In genomic region chr7:27191716-27192545, GRCh38 we compare ENCODE assay signal across 12 cellular contexts. TPM values are rescaled to one million over a fixed set of nuclear protein-coding genes. Genes with fewer than 3 reads are reported as not detected.
A peak's percentile ranks its signal among the peaks of the same experiment; 100 is the strongest.
DNase-seq lines count a peak whose midpoint lies in the region; ATAC-seq, FAIRE-seq and TF ChIP-seq lines count a peak whose summit lies in the region.
"Had no signal": no experiment of that assay in that cellular context is flagged by ENCODE, and none has a peak within 500 bp of the region (broad histone marks: within the 10 kb centered on the region; RNA-seq: fewer than 3 reads in every experiment).

No MANE protein-coding gene starts in this region.

- H3K4me1 ChIP-seq in MM.1S (ENCODE audit: low read length), result no peaks in the 10 kb centered on the region
- peaks cover 0 to 14% (median 0%) of the 10 kb centered on the region in 3 donors for H3K4me1 ChIP-seq in pancreas

- peak overlapping the region; percentile 79; the same call in 1 of the 2 replicates for H3K4me2 ChIP-seq in MM.1S (ENCODE audit: low read depth, low read length)

- H3K4me3 ChIP-seq in BJ (ENCODE audit: low read depth, low read length), result peak overlapping the region; percentile 55
- H3K4me3 ChIP-seq in MM.1S (ENCODE audit: low read length), result no peak overlapping the region
- peak overlapping the region in 2 of 4 donors; percentile 20 to 41 for H3K4me3 ChIP-seq in pancreas

- POLR2A ChIA-PET in BJ (lab: Charles Lee), result interaction anchor here (0.6 to 1.0 kb wide), 2 partner anchors 31 to 869 kb away, joined by 3 to 12 read pairs; no protein-coding TSS in a partner anchor

- intact Hi-C loops in pancreas (cut with DNase I), result loop anchor here in 2 of 3 donors (10.0 kb wide), 2 partner anchors 733 to 833 kb away; no protein-coding TSS in a partner anchor

- H3F3A ChIP-seq in MM.1S (ENCODE audit: insufficient read depth, low read length), result no peaks in the 10 kb centered on the region

- H3K9me3 ChIP-seq in MM.1S (replicated peaks; ENCODE audit: insufficient read depth, low read length) (no peaks in the 10 kb centered on the region), pancreas (no peaks in the 10 kb centered on the region)

- no peaks in the 10 kb centered on the region for H3K27me3 ChIP-seq in BJ (ENCODE audit: control insufficient read depth, insufficient read depth, low read length)
- peaks cover 94% of the 10 kb centered on the region for H3K27me3 ChIP-seq in MM.1S (replicated peaks; ENCODE audit: insufficient read depth, low read length)
- H3K27me3 ChIP-seq in pancreas, result peaks cover 4 to 90% (median 37%) of the 10 kb centered on the region in 4 donors

- H3K36me3 ChIP-seq in BJ (ENCODE audit: control insufficient read depth, insufficient read depth, low read length) (peaks cover 2% of the 10 kb centered on the region), MM.1S (replicated peaks; ENCODE audit: insufficient read depth, low read length) (no peaks in the 10 kb centered on the region), pancreas (no peaks in the 10 kb centered on the region)

- H4K20me1 ChIP-seq in MM.1S (ENCODE audit: insufficient read depth, low read length), result no peaks in the 10 kb centered on the region

- 13 to 16% methylated on average over 24 to 43 of the region's 43 CpGs for WGBS in pancreas, 2 donors

- H3K27ac ChIP-seq in MM.1S (ENCODE audit: low read length), result no peak overlapping the region
- H3K27ac ChIP-seq in pancreas, result no peak overlapping the region

- no peak overlapping the region for H2AFZ ChIP-seq in MM.1S (ENCODE audit: low read length)

- 0 out of 2 replicates have a peak, but pooled peaks have one; percentile 5 for TF ChIP-seq CTCF in BJ (IDR thresholded peaks at IDR 0.05; ENCODE audit: insufficient read depth, low read depth, low read length)
- no peak for TF ChIP-seq CTCF in MM.1S (IDR thresholded peaks at IDR 0.05; ENCODE audit: low read length)
- TF ChIP-seq CTCF in pancreas (IDR thresholded peaks at IDR 0.05), result no peak

- no peaks in the 10 kb centered on the region for H3K79me2 ChIP-seq in MM.1S (ENCODE audit: low read length)

- no peaks in the 10 kb centered on the region for H3K9me2 ChIP-seq in MM.1S (replicated peaks; ENCODE audit: insufficient read depth, low read length)

- CTCF ChIA-PET in BJ (lab: Yijun Ruan, JAX), result interaction anchor here (1.0 to 12.5 kb wide), 5 partner anchors 8 to 836 kb away, joined by 3 to 187 read pairs (median 4); partner anchors contain the start of genes HOXA10, HOXA13 and HOXA9

- no peak for DNase-seq in BJ (ENCODE audit: low read depth)
- no peak for DNase-seq in MM.1S
- peak in 2 of 6 donors; percentile 13 to 67 for DNase-seq in pancreas
- no peak for DNase-seq in NCI-H2081 treated with DMSO at 0.1 percent for 48 hours (lab: John Stamatoyannopoulos, UW)
- no peak for DNase-seq in NAMALWA (ENCODE audit: low spot score)
- DNase-seq: activated CD4-positive, alpha-beta T cell treated with anti-CD3 and anti-CD28 coated beads, Interleukin-2, amount 50 U/mL, for 1 hour; midbrain; NCI-H510A treated with DMSO at 0.1 percent for 48 hours had no signal

- FAIRE-seq in pancreas (lab: Jason Lieb, UNC), result no peak
- FAIRE-seq: D721Med had no signal

- ATAC-seq in esophagus mucosa (peak; percentile 19), pancreas (peak in 3 of 4 donors; percentile 13 to 20 (median 18)), HG03025 (IDR thresholded peaks at IDR 0.05; ENCODE audit: low FRiP score, unreplicated experiment) (no peak), HG03442 (IDR thresholded peaks at IDR 0.05; ENCODE audit: unreplicated experiment) (no peak)

- no peak overlapping the region for H3K9ac ChIP-seq in MM.1S (ENCODE audit: low read length)

RNA-seq across cellular contexts. Expression of gene HOXA11, which starts 6.9 kb away (rescaled TPM):
- polyA plus RNA-seq in BJ (2011; rRNA removed) (27.7 and 34.0 TPM in 2 replicates), pancreas (not detected)
- 8.4 and 15.0 TPM in 2 replicates for polyA minus RNA-seq in BJ (2011; rRNA and poly(A)+ RNA removed)
- total RNA-seq in esophagus mucosa (not detected), pancreas (not detected)

RNA-seq across cellular contexts. Expression of gene HOXA13, which starts 8.0 kb away (rescaled TPM):
- polyA plus RNA-seq in BJ (2011; rRNA removed), result 4.6 and 9.2 TPM in 2 replicates
- polyA minus RNA-seq in BJ (2011; rRNA and poly(A)+ RNA removed), result 4.9 and 5.7 TPM in 2 replicates
- total RNA-seq in esophagus mucosa, result not detected
- under 1 TPM in 1 of 6 donors, not detected in 5; 0.03 TPM for total RNA-seq in pancreas
- polyA plus RNA-seq in pancreas, result not detected

RNA-seq across cellular contexts. Expression of gene HOXA10, which starts 17.8 kb away (rescaled TPM):
- 54.7 and 59.6 TPM in 2 replicates for polyA plus RNA-seq in BJ (2011; rRNA removed)
- polyA minus RNA-seq in BJ (2011; rRNA and poly(A)+ RNA removed), result 32.3 and 43.4 TPM in 2 replicates
- total RNA-seq in esophagus mucosa, result 1.1 TPM
- total RNA-seq in pancreas, result under 1 TPM in 4 of 6 donors, not detected in 2; 0.09 to 0.18 (median 0.14) TPM
- not detected for polyA plus RNA-seq in pancreas

RNA-seq across cellular contexts. Expression of gene HOXA9, which starts 26.6 kb away (rescaled TPM):
- polyA plus RNA-seq in BJ (2011; rRNA removed) (12.6 and 15.0 TPM in 2 replicates), pancreas (under 1 TPM in 1 of 2 donors, not detected in 1; 0.09 TPM)
- 1.4 and 3.4 TPM in 2 replicates for polyA minus RNA-seq in BJ (2011; rRNA and poly(A)+ RNA removed)
- total RNA-seq in esophagus mucosa (1.7 TPM), pancreas (under 1 TPM in 1 of 6 donors, not detected in 5; 0.13 TPM)

RNA-seq across cellular contexts. Expression of gene HOXA7, which starts 35.5 kb away (rescaled TPM):
- polyA plus RNA-seq in BJ (2011; rRNA removed) (3.8 and 4.4 TPM in 2 replicates), pancreas (under 1 TPM; 0.15 to 0.49 TPM)
- polyA minus RNA-seq in BJ (2011; rRNA and poly(A)+ RNA removed), result 1.4 and 2.3 TPM in 2 replicates
- total RNA-seq in esophagus mucosa (5.2 TPM), pancreas (under 1 TPM in 3 of 6 donors, not detected in 3; 0.06 to 0.19 (median 0.17) TPM)

Comparison
In these comparisons a context has a peak if more than half of its experiments do, and no peak if none do; other contexts are left out.
1. ATAC-seq: peak in esophagus mucosa (single experiment) and pancreas (3 of 4); none in HG03025 (single experiment) and HG03442 (single experiment).